ENCODE assay signal across 13 cellular contexts in genomic region chr22:22189796-22190195, GRCh38. TPM values are rescaled to one million over a fixed set of nuclear protein-coding genes. Genes with fewer than 3 reads are reported as not detected.
"Had no signal": no experiment of that assay in that cellular context is flagged by ENCODE, and none has a peak within 500 bp of the region (broad histone marks: within the 10 kb centered on the region; RNA-seq: fewer than 3 reads in every experiment).

No MANE protein-coding gene starts in this region.

RNA-seq across cellular contexts. Expression of gene VPREB1, which starts 54.8 kb away (rescaled TPM):
- total RNA-seq: subcutaneous adipose tissue, suprapubic skin, temporal lobe, testis, thoracic aorta, thyroid gland, tibial nerve, transverse colon, upper lobe of left lung, upper lobe of right lung, ureter, urinary bladder, vagina had no signal
- polyA plus RNA-seq: urinary bladder had no signal
